17 cellular contexts compared by ENCODE assay signal in the genomic region with DNA sequence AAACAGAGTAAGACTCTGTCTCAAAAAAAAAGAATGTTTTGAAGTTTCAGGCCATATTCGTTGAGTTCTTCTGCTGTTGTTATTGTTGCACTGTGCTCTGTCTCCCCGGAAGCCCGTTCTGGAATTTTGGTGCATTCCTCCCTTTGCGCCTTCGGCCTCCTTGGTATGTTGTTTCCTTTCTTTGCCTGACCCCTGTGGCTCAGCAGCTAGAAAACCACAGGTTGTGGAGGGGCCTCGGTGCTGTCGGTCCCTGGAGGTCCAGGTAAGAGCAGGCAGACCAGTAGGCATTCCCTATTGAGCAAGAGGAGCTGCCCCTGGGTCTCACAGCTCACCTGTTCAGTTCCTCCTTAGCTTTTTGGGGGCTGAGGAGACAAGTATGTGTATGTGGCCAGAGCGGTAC.
"Had no signal": no experiment of that assay in that cellular context is flagged by ENCODE, and none has a peak within 500 bp of the region (broad histone marks: within the 10 kb centered on the region; RNA-seq: fewer than 3 reads in every experiment).

No MANE protein-coding gene starts in this region.

- H3K4me1 Mint-ChIP-seq: activated CD4-positive, alpha-beta T cell treated with anti-CD3 and anti-CD28 coated beads for 36 hours; naive thymus-derived CD8-positive, alpha-beta T cell had no signal

- H3K27me3 ChIP-seq: colonic mucosa, sigmoid colon, thyroid gland had no signal

- DNase-seq: activated CD4-positive, alpha-beta T cell treated with anti-CD3 and anti-CD28 coated beads for 36 hours; activated CD4-positive, alpha-beta T cell treated with anti-CD3 and anti-CD28 coated beads, Interleukin-2, amount 50 U/mL, for 48 hours; activated T-cell treated with anti-CD3 and anti-CD28 coated beads for 4 hours; amniotic stem cell; central memory CD4-positive, alpha-beta T cell; colonic mucosa; erythroblast; hypothalamus; left ventricle myocardium superior; naive thymus-derived CD8-positive, alpha-beta T cell; sigmoid colon; stimulated activated naive B cell treated with anti-CD40 and anti-IgM and Interleukin-4, amounts not matched to agents 10 μg/mL and 1 μg/mL and 100 μg/mL, for 72 hours; thyroid gland had no signal

- H3K4me3 Mint-ChIP-seq: activated CD4-positive, alpha-beta T cell treated with anti-CD3 and anti-CD28 coated beads for 36 hours; activated naive CD8-positive, alpha-beta T cell; brain; memory B cell; naive thymus-derived CD8-positive, alpha-beta T cell; stimulated activated naive B cell treated with anti-CD40 and anti-IgM and Interleukin-4, amounts not matched to agents 10 μg/mL and 1 μg/mL and 100 μg/mL, for 72 hours had no signal

- ATAC-seq: activated CD4-positive, alpha-beta T cell treated with anti-CD3 and anti-CD28 coated beads for 36 hours; left ventricle myocardium superior; naive thymus-derived CD8-positive, alpha-beta T cell; stimulated activated naive B cell treated with anti-CD40 and anti-IgM and Interleukin-4, amounts not matched to agents 10 μg/mL and 1 μg/mL and 100 μg/mL, for 72 hours had no signal

- H3K9me3 ChIP-seq: colonic mucosa, neutrophil, sigmoid colon, thyroid gland had no signal

- H3K27ac ChIP-seq: colonic mucosa, neutrophil, sigmoid colon, thyroid gland had no signal

- H3K27ac Mint-ChIP-seq: activated CD4-positive, alpha-beta T cell treated with anti-CD3 and anti-CD28 coated beads for 36 hours; activated naive CD8-positive, alpha-beta T cell; brain; memory B cell; naive thymus-derived CD8-positive, alpha-beta T cell; stimulated activated naive B cell treated with anti-CD40 and anti-IgM and Interleukin-4, amounts not matched to agents 10 μg/mL and 1 μg/mL and 100 μg/mL, for 72 hours had no signal

- H3K4me1 ChIP-seq: colonic mucosa had no signal

- H3K9me3 Mint-ChIP-seq: memory B cell; naive thymus-derived CD8-positive, alpha-beta T cell; stimulated activated naive B cell treated with anti-CD40 and anti-IgM and Interleukin-4, amounts not matched to agents 10 μg/mL and 1 μg/mL and 100 μg/mL, for 72 hours had no signal

- H3K27me3 Mint-ChIP-seq: activated naive CD8-positive, alpha-beta T cell; brain had no signal

- H3K4me3 ChIP-seq: colonic mucosa, sigmoid colon, thyroid gland had no signal

- H3K36me3 Mint-ChIP-seq: activated naive CD8-positive, alpha-beta T cell; brain; memory B cell; naive thymus-derived CD8-positive, alpha-beta T cell; stimulated activated naive B cell treated with anti-CD40 and anti-IgM and Interleukin-4, amounts not matched to agents 10 μg/mL and 1 μg/mL and 100 μg/mL, for 72 hours had no signal

- H3K36me3 ChIP-seq: colonic mucosa, neutrophil, sigmoid colon, thyroid gland had no signal
